8 cellular contexts compared by ENCODE assay signal in the genomic region with DNA sequence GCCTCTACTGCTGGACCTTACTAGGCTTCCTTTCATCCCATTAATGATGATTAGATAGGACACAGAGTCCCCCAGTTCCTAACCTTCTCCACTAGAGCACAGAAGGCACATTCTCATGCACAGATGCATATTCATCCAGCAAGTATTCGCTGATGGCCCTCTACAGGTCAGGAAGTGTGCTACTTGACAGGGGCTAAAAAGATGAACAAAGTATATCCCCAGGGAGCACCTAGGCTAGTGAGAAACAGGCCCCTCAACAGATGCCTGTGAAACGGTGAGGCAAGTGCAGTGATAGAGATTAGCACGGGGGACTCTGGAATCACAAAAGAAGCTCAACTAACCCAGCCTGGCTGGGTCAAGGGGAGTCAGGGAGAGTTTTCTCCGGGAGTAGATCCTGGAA.
DNase-seq lines count a peak whose midpoint lies in the region; ATAC-seq and TF ChIP-seq lines count a peak whose summit lies in the region.

No MANE protein-coding gene starts in this region.

- no peak overlapping the region for H3K27ac ChIP-seq in AG04450 (ENCODE audit: low read depth, low read length)
- H3K27ac ChIP-seq in gastroesophageal sphincter: no peak overlapping the region
- no peak overlapping the region for H3K27ac ChIP-seq in sigmoid colon

- H3K27me3 ChIP-seq in AG04450 (ENCODE audit: control insufficient read depth, insufficient read depth, low read length) (no peaks in the 10 kb centered on the region), gastroesophageal sphincter (no peaks in the 10 kb centered on the region), sigmoid colon (no peaks in the 10 kb centered on the region)

- CTCF ChIA-PET in AG04450 (lab: Charles Lee): interaction anchor here (0.5 to 1.4 kb wide), 4 partner anchors 21 to 424 kb away, joined by 3 to 7 read pairs (median 5); no protein-coding TSS in a partner anchor

- intact Hi-C loops in sigmoid colon (cut with DNase I): no loop called here

- no peak for TF ChIP-seq POLR2A in gastroesophageal sphincter (IDR thresholded peaks at IDR 0.05)
- TF ChIP-seq POLR2A in sigmoid colon (IDR thresholded peaks at IDR 0.05): no peak

- no peaks in the 10 kb centered on the region for H3K9me3 ChIP-seq in AG04450 (ENCODE audit: control insufficient read depth, insufficient read depth, low read length)
- no peaks in the 10 kb centered on the region for H3K9me3 ChIP-seq in gastroesophageal sphincter
- H3K9me3 ChIP-seq in sigmoid colon: no peaks in the 10 kb centered on the region

- TF ChIP-seq CTCF in AG04450 (IDR thresholded peaks at IDR 0.05; ENCODE audit: low read depth, low read length): peak; percentile 46
- peak; percentile 18 for TF ChIP-seq CTCF in fibroblast of the aortic adventitia (IDR thresholded peaks at IDR 0.05; ENCODE audit: insufficient read depth, low read length)
- peak in 2 of 4 experiments; percentile 9 to 11 for TF ChIP-seq CTCF in gastroesophageal sphincter (IDR thresholded peaks at IDR 0.05)
- no peak for TF ChIP-seq CTCF in sigmoid colon (IDR thresholded peaks at IDR 0.05)

- TF ChIP-seq EP300 in gastroesophageal sphincter (IDR thresholded peaks at IDR 0.05): no peak
- no peak for TF ChIP-seq EP300 in sigmoid colon (IDR thresholded peaks at IDR 0.05)

- peak; percentile 86 for ATAC-seq in GM21360 (IDR thresholded peaks at IDR 0.05; ENCODE audit: unreplicated experiment)
- no peak for ATAC-seq in gastroesophageal sphincter

- DNase-seq in AG04450 (ENCODE audit: low read depth, low spot score): no peak
- DNase-seq in NCI-H2171 treated with DMSO at 0.1 percent for 48 hours (lab: John Stamatoyannopoulos, UW): peak; percentile 62
- no peak for DNase-seq in fibroblast of the aortic adventitia (ENCODE audit: low read depth)
- no peak for DNase-seq in NCI-H2029 treated with DMSO at 0.1 percent for 48 hours (lab: John Stamatoyannopoulos, UW)
- DNase-seq in sigmoid colon: no peak
- DNase-seq in LoVo (ENCODE audit: low spot score): no peak

- H3K36me3 ChIP-seq in gastroesophageal sphincter: no peaks in the 10 kb centered on the region
- H3K36me3 ChIP-seq in sigmoid colon: no peaks in the 10 kb centered on the region

- H3K4me3 ChIP-seq in AG04450 (ENCODE audit: low read depth, low read length): no peak overlapping the region
- no peak overlapping the region for H3K4me3 ChIP-seq in fibroblast of the aortic adventitia (ENCODE audit: low read depth, low read length)
- no peak overlapping the region for H3K4me3 ChIP-seq in gastroesophageal sphincter
- H3K4me3 ChIP-seq in sigmoid colon: no peak overlapping the region

- POLR2A ChIA-PET in AG04450 (lab: Yijun Ruan, JAX): no interaction called here

- whole genome bisulfite sequencing in gastroesophageal sphincter (ENCODE audit: low coverage in 1 of 2), 2 donors: 62% methylated on average over 3 of the region's 4 CpGs; no CpG with 5 or more reads in 1 of the 2 donors
- 48 to 62% methylated on average over 4 of the region's 4 CpGs for WGBS in sigmoid colon, 2 donors

- peaks cover 0 to 31% (median 11%) of the 10 kb centered on the region in 3 donors for H3K4me1 ChIP-seq in gastroesophageal sphincter
- peaks cover 0 to 28% (median 27%) of the 10 kb centered on the region in 4 donors for H3K4me1 ChIP-seq in sigmoid colon

Comparison
In these comparisons a context has a peak if more than half of its experiments do, and no peak if none do; other contexts are left out.
1. CTCF ChIP-seq: peak in AG04450 (single experiment) and fibroblast of the aortic adventitia (single experiment); none in sigmoid colon (0 of 4).